1 cellular context compared by ENCODE assay signal in genomic region chr12:60475825-60476224, GRCh38.
TF ChIP-seq lines count a peak whose summit lies in the region.

No MANE protein-coding gene starts in this region.

TF ChIP-seq in WTC11, 78 proteins besides CTCF, POLR2A, EP300 and RAD21 (continued from another document):
- TF ChIP-seq STAT6 (CRISPR knock-in tag; conservative IDR thresholded peaks at IDR 0.05; ENCODE audit: low read depth) (no peak), FOXP4 (CRISPR knock-in tag; IDR thresholded peaks at IDR 0.05) (no peak), USF2 (CRISPR knock-in tag; IDR thresholded peaks at IDR 0.05) (no peak), MLX (CRISPR knock-in tag; IDR thresholded peaks at IDR 0.05) (no peak), ZNF416 (CRISPR knock-in tag; IDR thresholded peaks at IDR 0.05) (no peak), PREB (CRISPR knock-in tag; IDR thresholded peaks at IDR 0.05; ENCODE audit: borderline replicate concordance) (no peak), TEAD1 (CRISPR knock-in tag; IDR thresholded peaks at IDR 0.05) (no peak), ATF3 (CRISPR knock-in tag; conservative IDR thresholded peaks at IDR 0.05) (no peak), NR1H2 (CRISPR knock-in tag; IDR thresholded peaks at IDR 0.05) (no peak)
- TF ChIP-seq, protein P1, sequence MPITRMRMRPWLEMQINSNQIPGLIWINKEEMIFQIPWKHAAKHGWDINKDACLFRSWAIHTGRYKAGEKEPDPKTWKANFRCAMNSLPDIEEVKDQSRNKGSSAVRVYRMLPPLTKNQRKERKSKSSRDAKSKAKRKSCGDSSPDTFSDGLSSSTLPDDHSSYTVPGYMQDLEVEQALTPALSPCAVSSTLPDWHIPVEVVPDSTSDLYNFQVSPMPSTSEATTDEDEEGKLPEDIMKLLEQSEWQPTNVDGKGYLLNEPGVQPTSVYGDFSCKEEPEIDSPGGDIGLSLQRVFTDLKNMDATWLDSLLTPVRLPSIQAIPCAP (CRISPR knock-in tag; IDR thresholded peaks at IDR 0.05) = no peak
- TF ChIP-seq, protein P2, sequence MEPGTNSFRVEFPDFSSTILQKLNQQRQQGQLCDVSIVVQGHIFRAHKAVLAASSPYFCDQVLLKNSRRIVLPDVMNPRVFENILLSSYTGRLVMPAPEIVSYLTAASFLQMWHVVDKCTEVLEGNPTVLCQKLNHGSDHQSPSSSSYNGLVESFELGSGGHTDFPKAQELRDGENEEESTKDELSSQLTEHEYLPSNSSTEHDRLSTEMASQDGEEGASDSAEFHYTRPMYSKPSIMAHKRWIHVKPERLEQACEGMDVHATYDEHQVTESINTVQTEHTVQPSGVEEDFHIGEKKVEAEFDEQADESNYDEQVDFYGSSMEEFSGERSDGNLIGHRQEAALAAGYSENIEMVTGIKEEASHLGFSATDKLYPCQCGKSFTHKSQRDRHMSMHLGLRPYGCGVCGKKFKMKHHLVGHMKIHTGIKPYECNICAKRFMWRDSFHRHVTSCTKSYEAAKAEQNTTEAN (CRISPR knock-in tag; IDR thresholded peaks at IDR 0.05) = no peak
